ENCODE assay signal across 14 cellular contexts in genomic region chr1:150889650-150890416, GRCh38. TPM values are rescaled to one million over a fixed set of nuclear protein-coding genes. Genes with fewer than 3 reads are reported as not detected.
DNase-seq lines count a peak whose midpoint lies in the region; ATAC-seq lines count a peak whose summit lies in the region.
"Had no signal": no experiment of that assay in that cellular context is flagged by ENCODE, and none has a peak within 500 bp of the region (broad histone marks: within the 10 kb centered on the region; RNA-seq: fewer than 3 reads in every experiment).

No MANE protein-coding gene starts in this region.

- peaks cover 3% of the 10 kb centered on the region for H3K36me3 Mint-ChIP-seq in activated naive CD4-positive, alpha-beta T cell treated with anti-CD3 and anti-CD28 coated beads, Interleukin-2, amount 10 ng/mL, durations not matched to agents 7 days and 5 days
- no peaks in the 10 kb centered on the region for H3K36me3 Mint-ChIP-seq in activated CD4-positive, alpha-beta memory T cell treated with anti-CD3 and anti-CD28 coated beads for 36 hours

- H3K27ac Mint-ChIP-seq in activated naive CD4-positive, alpha-beta T cell treated with anti-CD3 and anti-CD28 coated beads, Interleukin-2, amount 10 ng/mL, durations not matched to agents 7 days and 5 days = peak overlapping the region; percentile 56
- H3K27ac Mint-ChIP-seq in activated CD4-positive, alpha-beta memory T cell treated with anti-CD3 and anti-CD28 coated beads for 36 hours = peak overlapping the region; percentile 13

- POLR2A ChIA-PET in activated CD4-positive, alpha-beta memory T cell treated with anti-CD3 and anti-CD28 coated beads for 36 hours (lab: Charles Lee) = interaction anchor here (0.6 to 1.0 kb wide), 3 partner anchors 35 to 914 kb away, joined by 3 read pairs; no protein-coding TSS in a partner anchor

- DNase-seq in activated naive CD4-positive, alpha-beta T cell treated with anti-CD3 and anti-CD28 coated beads, Interleukin-2, amount 10 ng/mL, durations not matched to agents 7 days and 5 days = no peak
- DNase-seq in activated naive CD4-positive, alpha-beta T cell treated with Interleukin-2 at 50 U/mL for 16 hours = no peak
- no peak for DNase-seq in activated CD4-positive, alpha-beta memory T cell treated with anti-CD3 and anti-CD28 coated beads for 36 hours
- DNase-seq in nucleus accumbens (lab: John Stamatoyannopoulos, UW) = no peak
- DNase-seq in central memory CD4-positive, alpha-beta T cell = no peak
- DNase-seq in RPMI8226 = no peak
- DNase-seq: mesenchymal stem cell, NCI-H2029, retina, SW 1271 had no signal

- CTCF ChIA-PET in activated naive CD4-positive, alpha-beta T cell treated with anti-CD3 and anti-CD28 coated beads, Interleukin-2, amount 10 ng/mL, durations not matched to agents 7 days and 5 days (lab: Charles Lee) = interaction anchor here (1.1 to 1.4 kb wide), 2 partner anchors 31 to 32 kb away, joined by 4 read pairs; no protein-coding TSS in a partner anchor
- CTCF ChIA-PET in activated CD4-positive, alpha-beta memory T cell treated with anti-CD3 and anti-CD28 coated beads for 36 hours (lab: Charles Lee) = interaction anchor here (1.5 kb wide), 1 partner anchor 33 kb away, joined by 10 read pairs; no protein-coding TSS in a partner anchor

- H3K4me3 Mint-ChIP-seq in activated naive CD4-positive, alpha-beta T cell treated with anti-CD3 and anti-CD28 coated beads, Interleukin-2, amount 10 ng/mL, durations not matched to agents 7 days and 5 days = peak overlapping the region; percentile 0
- H3K4me3 Mint-ChIP-seq in activated CD4-positive, alpha-beta memory T cell treated with anti-CD3 and anti-CD28 coated beads for 36 hours = no peak overlapping the region

- H3K4me1 Mint-ChIP-seq in activated naive CD4-positive, alpha-beta T cell treated with anti-CD3 and anti-CD28 coated beads, Interleukin-2, amount 10 ng/mL, durations not matched to agents 7 days and 5 days = peaks cover 39% of the 10 kb centered on the region
- peaks cover 17% of the 10 kb centered on the region for H3K4me1 Mint-ChIP-seq in activated CD4-positive, alpha-beta memory T cell treated with anti-CD3 and anti-CD28 coated beads for 36 hours (ENCODE audit: low read depth)

- peak; percentile 72 for ATAC-seq in GM21825 (IDR thresholded peaks at IDR 0.05; ENCODE audit: unreplicated experiment)
- no peak for ATAC-seq in HG03469 (IDR thresholded peaks at IDR 0.05; ENCODE audit: unreplicated experiment)

- H3K27me3 Mint-ChIP-seq in activated naive CD4-positive, alpha-beta T cell treated with anti-CD3 and anti-CD28 coated beads, Interleukin-2, amount 10 ng/mL, durations not matched to agents 7 days and 5 days = peaks cover 23% of the 10 kb centered on the region
- no peaks in the 10 kb centered on the region for H3K27me3 Mint-ChIP-seq in activated CD4-positive, alpha-beta memory T cell treated with anti-CD3 and anti-CD28 coated beads for 36 hours

- intact Hi-C loops in activated CD4-positive, alpha-beta memory T cell treated with anti-CD3 and anti-CD28 coated beads for 36 hours (cut with micrococcal nuclease) = loop anchor here (1.0 kb wide), 1 partner anchor 32 kb away; no protein-coding TSS in a partner anchor

- H3K9me3 Mint-ChIP-seq in activated naive CD4-positive, alpha-beta T cell treated with anti-CD3 and anti-CD28 coated beads, Interleukin-2, amount 10 ng/mL, durations not matched to agents 7 days and 5 days = no peaks in the 10 kb centered on the region
- H3K9me3 Mint-ChIP-seq in activated CD4-positive, alpha-beta memory T cell treated with anti-CD3 and anti-CD28 coated beads for 36 hours = no peaks in the 10 kb centered on the region

RNA-seq across cellular contexts. Expression of gene CTXND2, which starts 2.9 kb away (rescaled TPM):
- not detected for total RNA-seq in activated CD4-positive, alpha-beta memory T cell treated with anti-CD3 and anti-CD28 coated beads for 36 hours
- total RNA-seq: HT1080, suprapubic skin had no signal

RNA-seq across cellular contexts. Expression of gene ARNT, which starts 13.4 kb away (rescaled TPM):
- 10 to 100 TPM; 31.1 to 32.3 TPM for total RNA-seq in activated CD4-positive, alpha-beta memory T cell treated with anti-CD3 and anti-CD28 coated beads for 36 hours

RNA-seq across cellular contexts. Expression of gene SETDB1, which starts 36.3 kb away (rescaled TPM):
- total RNA-seq in activated CD4-positive, alpha-beta memory T cell treated with anti-CD3 and anti-CD28 coated beads for 36 hours = 10 to 100 TPM; 42.3 to 50.0 TPM
